ENCODE assay signal across 8 cellular contexts in the genomic region with DNA sequence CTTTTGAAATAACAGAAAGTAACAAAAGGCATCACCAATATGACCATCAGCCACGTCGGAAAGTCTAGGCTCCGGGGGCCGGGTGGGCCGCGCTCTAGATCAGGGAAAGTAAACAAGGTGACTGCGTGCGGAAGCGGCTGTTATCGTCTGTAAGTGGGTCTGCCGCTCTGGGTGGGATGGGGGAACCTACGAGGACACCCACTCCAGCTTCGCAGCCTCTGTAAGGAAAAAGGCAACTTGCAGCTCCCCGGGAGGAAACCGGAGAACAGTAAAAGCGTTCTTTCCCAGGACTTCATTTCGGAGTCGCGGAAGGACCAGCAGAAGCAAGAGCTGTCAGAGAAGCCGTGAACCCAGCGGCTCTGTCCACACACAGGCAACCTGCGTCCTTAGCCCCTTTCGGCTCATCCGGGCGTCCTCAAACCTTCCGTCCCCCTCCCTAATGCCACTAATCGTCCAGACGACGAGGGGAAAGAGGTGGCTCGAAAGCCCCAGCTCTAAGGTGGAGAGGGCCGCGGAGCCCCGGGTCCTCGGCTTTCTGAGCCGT. TPM values are rescaled to one million over a fixed set of nuclear protein-coding genes. Genes with fewer than 3 reads are reported as not detected.
DNase-seq lines count a peak whose midpoint lies in the region; ATAC-seq and TF ChIP-seq lines count a peak whose summit lies in the region.

No MANE protein-coding gene starts in this region.

- peak overlapping the region; percentile 93 for H3K4me3 ChIP-seq in lung

- DNase-seq in DMS79 treated with DMSO at 0.1 percent for 48 hours (lab: John Stamatoyannopoulos, UW) (peak; percentile 53), DMS79 (lab: John Stamatoyannopoulos, UW) (no peak), NCI-H226 (peak; percentile 13), lung (ENCODE audit: low spot score) (peak; percentile 39)
- peak; percentile 56 for DNase-seq in activated CD4-positive, alpha-beta memory T cell treated with anti-CD3 and anti-CD28 coated beads, Interleukin-2, amount 10 ng/mL, durations not matched to agents 7 days and 5 days
- peak; percentile 28 for DNase-seq in effector CD4-positive, alpha-beta T cell
- peak; percentile 16 for DNase-seq in stimulated activated CD8-positive, alpha-beta memory T cell treated with anti-CD3 and anti-CD28 coated beads, Interleukin-15, amount 100 ng/mL, for 24 hours (ENCODE audit: low read depth)

- H3K36me3 Mint-ChIP-seq in activated CD4-positive, alpha-beta memory T cell treated with anti-CD3 and anti-CD28 coated beads, Interleukin-2, amount 10 ng/mL, durations not matched to agents 7 days and 5 days (ENCODE audit: low read depth): peaks cover 56% of the 10 kb centered on the region

- H3K27ac ChIP-seq in lung (ENCODE audit: low read depth in 1 of 2, low read length in 1 of 2): peak overlapping the region; percentile 81 to 95

- CTCF ChIA-PET in activated CD4-positive, alpha-beta memory T cell treated with anti-CD3 and anti-CD28 coated beads, Interleukin-2, amount 10 ng/mL, durations not matched to agents 7 days and 5 days (lab: Charles Lee): no interaction called here

- 1% methylated on average over 35 of the region's 35 CpGs for WGBS in lung, 2 donors

- no peaks in the 10 kb centered on the region for H3K27me3 ChIP-seq in lung (ENCODE audit: control insufficient read depth, insufficient read depth)

- ATAC-seq in HG02759 (IDR thresholded peaks at IDR 0.05; ENCODE audit: unreplicated experiment) (peak; percentile 26), lung (ENCODE audit: insufficient read depth, low FRiP score) (peak; percentile 58)

- H3K4me1 Mint-ChIP-seq in activated CD4-positive, alpha-beta memory T cell treated with anti-CD3 and anti-CD28 coated beads, Interleukin-2, amount 10 ng/mL, durations not matched to agents 7 days and 5 days: peaks cover 28% of the 10 kb centered on the region

- H3K9me3 ChIP-seq in lung (ENCODE audit: control insufficient read depth in 2 of 2, insufficient read depth in 1 of 2, low read length in 1 of 2): no peaks in the 10 kb centered on the region

- POLR2A ChIA-PET in activated CD4-positive, alpha-beta memory T cell treated with anti-CD3 and anti-CD28 coated beads, Interleukin-2, amount 10 ng/mL, durations not matched to agents 7 days and 5 days (lab: Charles Lee): interaction anchor here (0.6 to 3.4 kb wide), 10 partner anchors 18 to 1037 kb away, joined by 3 to 40 read pairs (median 4); a partner anchor contains a TSS

- peaks cover 4 to 9% of the 10 kb centered on the region in 2 donors for H3K36me3 ChIP-seq in lung (ENCODE audit: control insufficient read depth in 2 of 2, insufficient read depth in 2 of 2, low read length in 2 of 2)

- peak overlapping the region; percentile 97 for H3K27ac Mint-ChIP-seq in activated CD4-positive, alpha-beta memory T cell treated with anti-CD3 and anti-CD28 coated beads, Interleukin-2, amount 10 ng/mL, durations not matched to agents 7 days and 5 days

- H3K9me3 Mint-ChIP-seq in activated CD4-positive, alpha-beta memory T cell treated with anti-CD3 and anti-CD28 coated beads, Interleukin-2, amount 10 ng/mL, durations not matched to agents 7 days and 5 days: no peaks in the 10 kb centered on the region

- TF ChIP-seq CTCF in lung (IDR thresholded peaks at IDR 0.05; ENCODE audit: control extremely low read depth, extremely low read depth): no peak

- H3K4me1 ChIP-seq in lung (ENCODE audit: control insufficient read depth in 2 of 2, insufficient read depth in 2 of 2, low read length in 2 of 2): peaks cover 3 to 10% of the 10 kb centered on the region in 2 donors

- peak overlapping the region; percentile 90 for H3K4me3 Mint-ChIP-seq in activated CD4-positive, alpha-beta memory T cell treated with anti-CD3 and anti-CD28 coated beads, Interleukin-2, amount 10 ng/mL, durations not matched to agents 7 days and 5 days

- H3K27me3 Mint-ChIP-seq in activated CD4-positive, alpha-beta memory T cell treated with anti-CD3 and anti-CD28 coated beads, Interleukin-2, amount 10 ng/mL, durations not matched to agents 7 days and 5 days: no peaks in the 10 kb centered on the region

RNA-seq across cellular contexts. Expression of a gene that starts 0.5 kb away (rescaled TPM):
- total RNA-seq in activated CD4-positive, alpha-beta memory T cell treated with anti-CD3 and anti-CD28 coated beads, Interleukin-2, amount 10 ng/mL, durations not matched to agents 7 days and 5 days: 100 to 1,000 TPM; 100 to 103 TPM
- 100 to 1,000 TPM in 1 of 2 donors, 10 to 100 TPM in 1; 28.2 to 147 TPM for total RNA-seq in lung
- 1 to 10 TPM; 4.9 to 8.8 TPM for polyA plus RNA-seq in lung
